In the genomic region with DNA sequence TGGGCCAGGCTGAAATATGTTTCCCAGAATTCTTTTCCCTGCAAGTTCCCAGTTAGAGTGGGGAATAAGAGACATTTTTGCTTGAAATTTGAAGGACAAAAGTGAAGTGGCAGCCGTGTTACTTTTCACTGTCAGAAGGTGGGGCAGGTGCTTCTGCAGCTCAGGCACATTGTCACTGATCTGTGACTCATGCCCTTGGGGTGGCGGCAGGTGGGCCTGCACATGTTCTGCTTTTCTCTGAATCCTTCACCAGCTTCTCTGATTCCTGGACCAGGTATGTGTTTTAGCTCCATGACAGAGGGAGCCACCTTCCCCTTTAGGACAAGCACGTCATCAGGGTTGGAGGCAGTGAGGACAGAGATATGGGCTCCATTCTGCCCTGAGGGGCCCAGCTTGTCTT, we compare ENCODE assay signal across 1 cellular context.
A peak's percentile ranks its signal among the peaks of the same experiment; 100 is the strongest.
TF ChIP-seq lines count a peak whose summit lies in the region.

No MANE protein-coding gene starts in this region.

TF ChIP-seq in HepG2, 621 proteins besides CTCF, POLR2A, EP300 and RAD21:
- TF ChIP-seq ZNF230 (CRISPR knock-in tag; IDR thresholded peaks at IDR 0.05) (no peak), CREB1 (IDR thresholded peaks at IDR 0.05) (0 out of 2 replicates have a peak, but pooled peaks have one; percentile 8), CREB1 (CRISPR knock-in tag; IDR thresholded peaks at IDR 0.05) (no peak)
TF ChIP-seq in HepG2: peak in this region for 1.
